10 cellular contexts compared by ENCODE assay signal in genomic region chr12:124310178-124310577, GRCh38. TPM values are rescaled to one million over a fixed set of nuclear protein-coding genes. Genes with fewer than 3 reads are reported as not detected.
"Had no signal": no experiment of that assay in that cellular context is flagged by ENCODE, and none has a peak within 500 bp of the region (broad histone marks: within the 10 kb centered on the region; RNA-seq: fewer than 3 reads in every experiment).

No MANE protein-coding gene starts in this region.

- H3K4me1 Mint-ChIP-seq: GM23338 had no signal

- FAIRE-seq: H1, H54, HTR-8/SVneo had no signal

- H3K4me3 ChIP-seq: GM23338, HAP-1 had no signal

- H3K9ac ChIP-seq: KMS-11 had no signal

- H3K27ac Mint-ChIP-seq: GM23338, HFFc6 had no signal

- ATAC-seq: GM23338 had no signal

- H3K4me3 Mint-ChIP-seq: GM23338, HFFc6 had no signal

- DNase-seq: HFFc6, IMR-90, KBM-7 had no signal

- H3K36me3 ChIP-seq: HAP-1 had no signal

- H3K9me3 Mint-ChIP-seq: GM23338, HFFc6 had no signal

- H3K4me2 ChIP-seq: GM23338, KMS-11 had no signal

- H3K27ac ChIP-seq: KMS-11 had no signal

- H2AFZ ChIP-seq: GM23338 had no signal

- H3K4me1 ChIP-seq: HAP-1 had no signal

- H3K9me3 ChIP-seq: HAP-1 had no signal

RNA-seq across cellular contexts. Expression of gene RFLNA, which starts 15.3 kb away (rescaled TPM):
- total RNA-seq: HFFc6, HT-29, IMR-90 had no signal
- polyA plus RNA-seq: IMR-90 had no signal
